In the genomic region with DNA sequence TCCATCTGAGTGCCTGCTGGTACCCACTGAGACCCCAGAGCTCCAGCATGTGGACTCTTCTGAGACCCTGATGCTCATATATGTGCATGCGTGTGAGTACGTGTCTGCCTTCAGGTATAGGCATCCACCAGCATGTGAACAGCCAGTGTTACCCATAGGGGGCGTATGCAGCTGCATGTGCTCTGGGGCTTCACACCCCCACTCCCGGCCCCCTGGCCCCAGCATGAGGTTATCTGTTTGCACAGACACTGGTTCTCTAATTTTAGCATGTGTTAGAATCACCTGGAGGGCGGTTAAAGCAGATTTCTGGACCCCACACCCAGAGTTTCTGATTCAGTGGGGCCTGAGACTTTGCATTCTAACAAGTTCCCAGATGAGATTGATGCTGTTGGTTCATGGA, we compare ENCODE assay signal across 1 cellular context.
TF ChIP-seq lines count a peak whose summit lies in the region.

No MANE protein-coding gene starts in this region.

TF ChIP-seq in K562, 482 proteins besides CTCF, POLR2A, EP300 and RAD21 (continued from another document and continues in another):
- TF ChIP-seq, protein P1, sequence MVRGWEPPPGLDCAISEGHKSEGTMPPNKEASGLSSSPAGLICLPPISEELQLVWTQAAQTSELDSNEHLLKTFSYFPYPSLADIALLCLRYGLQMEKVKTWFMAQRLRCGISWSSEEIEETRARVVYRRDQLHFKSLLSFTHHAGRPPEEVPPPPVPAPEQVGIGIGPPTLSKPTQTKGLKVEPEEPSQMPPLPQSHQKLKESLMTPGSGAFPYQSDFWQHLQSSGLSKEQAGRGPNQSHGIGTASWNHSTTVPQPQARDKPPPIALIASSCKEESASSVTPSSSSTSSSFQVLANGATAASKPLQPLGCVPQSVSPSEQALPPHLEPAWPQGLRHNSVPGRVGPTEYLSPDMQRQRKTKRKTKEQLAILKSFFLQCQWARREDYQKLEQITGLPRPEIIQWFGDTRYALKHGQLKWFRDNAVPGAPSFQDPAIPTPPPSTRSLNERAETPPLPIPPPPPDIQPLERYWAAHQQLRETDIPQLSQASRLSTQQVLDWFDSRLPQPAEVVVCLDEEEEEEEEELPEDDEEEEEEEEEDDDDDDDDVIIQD (CRISPR knock-in tag; IDR thresholded peaks at IDR 0.05): no peak
- no peak for TF ChIP-seq MAFF (IDR thresholded peaks at IDR 0.05; ENCODE audit: low read length)
- TF ChIP-seq BRF1 (IDR thresholded peaks at IDR 0.05; ENCODE audit: borderline replicate concordance, extremely low read depth, insufficient read length): no peak
- TF ChIP-seq PTBP1 (IDR thresholded peaks at IDR 0.05; ENCODE audit: low read depth, low read length): no peak
- no peak for TF ChIP-seq CBX2 (IDR thresholded peaks at IDR 0.05; ENCODE audit: insufficient read depth, low read length, poor library complexity, severe bottlenecking)
- TF ChIP-seq ZNF224 (CRISPR knock-in tag; IDR thresholded peaks at IDR 0.05): no peak
- TF ChIP-seq PHB2 (IDR thresholded peaks at IDR 0.05; ENCODE audit: low read depth): no peak
- TF ChIP-seq EGR1 (conservative IDR thresholded peaks at IDR 0.05): peak; percentile 69
- TF ChIP-seq CC2D1A (IDR thresholded peaks at IDR 0.05): peak; percentile 29; the same call in 1 of the 2 replicates
- no peak for TF ChIP-seq TEAD2 (tag; IDR thresholded peaks at IDR 0.05)
- no peak for TF ChIP-seq LARP7 (IDR thresholded peaks at IDR 0.05)
- peak in 1 of 2 experiments; percentile 52; a peak in 1 of 4 replicates for TF ChIP-seq HDAC1 (IDR thresholded peaks at IDR 0.05)
- no peak for TF ChIP-seq HCFC1 (IDR thresholded peaks at IDR 0.05; ENCODE audit: low read depth, low read length)
- TF ChIP-seq, protein P2, sequence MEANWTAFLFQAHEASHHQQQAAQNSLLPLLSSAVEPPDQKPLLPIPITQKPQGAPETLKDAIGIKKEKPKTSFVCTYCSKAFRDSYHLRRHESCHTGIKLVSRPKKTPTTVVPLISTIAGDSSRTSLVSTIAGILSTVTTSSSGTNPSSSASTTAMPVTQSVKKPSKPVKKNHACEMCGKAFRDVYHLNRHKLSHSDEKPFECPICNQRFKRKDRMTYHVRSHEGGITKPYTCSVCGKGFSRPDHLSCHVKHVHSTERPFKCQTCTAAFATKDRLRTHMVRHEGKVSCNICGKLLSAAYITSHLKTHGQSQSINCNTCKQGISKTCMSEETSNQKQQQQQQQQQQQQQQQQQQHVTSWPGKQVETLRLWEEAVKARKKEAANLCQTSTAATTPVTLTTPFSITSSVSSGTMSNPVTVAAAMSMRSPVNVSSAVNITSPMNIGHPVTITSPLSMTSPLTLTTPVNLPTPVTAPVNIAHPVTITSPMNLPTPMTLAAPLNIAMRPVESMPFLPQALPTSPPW (CRISPR knock-in tag; IDR thresholded peaks at IDR 0.05): peak; percentile 70
- no peak for TF ChIP-seq DIDO1 (tag; IDR thresholded peaks at IDR 0.05; ENCODE audit: low read depth)
- TF ChIP-seq, protein P3, sequence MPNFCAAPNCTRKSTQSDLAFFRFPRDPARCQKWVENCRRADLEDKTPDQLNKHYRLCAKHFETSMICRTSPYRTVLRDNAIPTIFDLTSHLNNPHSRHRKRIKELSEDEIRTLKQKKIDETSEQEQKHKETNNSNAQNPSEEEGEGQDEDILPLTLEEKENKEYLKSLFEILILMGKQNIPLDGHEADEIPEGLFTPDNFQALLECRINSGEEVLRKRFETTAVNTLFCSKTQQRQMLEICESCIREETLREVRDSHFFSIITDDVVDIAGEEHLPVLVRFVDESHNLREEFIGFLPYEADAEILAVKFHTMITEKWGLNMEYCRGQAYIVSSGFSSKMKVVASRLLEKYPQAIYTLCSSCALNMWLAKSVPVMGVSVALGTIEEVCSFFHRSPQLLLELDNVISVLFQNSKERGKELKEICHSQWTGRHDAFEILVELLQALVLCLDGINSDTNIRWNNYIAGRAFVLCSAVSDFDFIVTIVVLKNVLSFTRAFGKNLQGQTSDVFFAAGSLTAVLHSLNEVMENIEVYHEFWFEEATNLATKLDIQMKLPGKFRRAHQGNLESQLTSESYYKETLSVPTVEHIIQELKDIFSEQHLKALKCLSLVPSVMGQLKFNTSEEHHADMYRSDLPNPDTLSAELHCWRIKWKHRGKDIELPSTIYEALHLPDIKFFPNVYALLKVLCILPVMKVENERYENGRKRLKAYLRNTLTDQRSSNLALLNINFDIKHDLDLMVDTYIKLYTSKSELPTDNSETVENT (CRISPR knock-in tag; IDR thresholded peaks at IDR 0.05): no peak
- no peak for TF ChIP-seq RBM25 (IDR thresholded peaks at IDR 0.05; ENCODE audit: low read depth, low read length, severe bottlenecking)
- TF ChIP-seq, protein P4, sequence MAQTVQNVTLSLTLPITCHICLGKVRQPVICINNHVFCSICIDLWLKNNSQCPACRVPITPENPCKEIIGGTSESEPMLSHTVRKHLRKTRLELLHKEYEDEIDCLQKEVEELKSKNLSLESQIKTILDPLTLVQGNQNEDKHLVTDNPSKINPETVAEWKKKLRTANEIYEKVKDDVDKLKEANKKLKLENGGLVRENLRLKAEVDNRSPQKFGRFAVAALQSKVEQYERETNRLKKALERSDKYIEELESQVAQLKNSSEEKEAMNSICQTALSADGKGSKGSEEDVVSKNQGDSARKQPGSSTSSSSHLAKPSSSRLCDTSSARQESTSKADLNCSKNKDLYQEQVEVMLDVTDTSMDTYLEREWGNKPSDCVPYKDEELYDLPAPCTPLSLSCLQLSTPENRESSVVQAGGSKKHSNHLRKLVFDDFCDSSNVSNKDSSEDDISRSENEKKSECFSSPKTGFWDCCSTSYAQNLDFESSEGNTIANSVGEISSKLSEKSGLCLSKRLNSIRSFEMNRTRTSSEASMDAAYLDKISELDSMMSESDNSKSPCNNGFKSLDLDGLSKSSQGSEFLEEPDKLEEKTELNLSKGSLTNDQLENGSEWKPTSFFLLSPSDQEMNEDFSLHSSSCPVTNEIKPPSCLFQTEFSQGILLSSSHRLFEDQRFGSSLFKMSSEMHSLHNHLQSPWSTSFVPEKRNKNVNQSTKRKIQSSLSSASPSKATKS (CRISPR knock-in tag; IDR thresholded peaks at IDR 0.05): no peak
- TF ChIP-seq ELF4 (CRISPR knock-in tag; IDR thresholded peaks at IDR 0.05): no peak
- TF ChIP-seq STAG1 (CRISPR knock-in tag; IDR thresholded peaks at IDR 0.05; ENCODE audit: borderline replicate concordance): no peak
- TF ChIP-seq, protein P5, sequence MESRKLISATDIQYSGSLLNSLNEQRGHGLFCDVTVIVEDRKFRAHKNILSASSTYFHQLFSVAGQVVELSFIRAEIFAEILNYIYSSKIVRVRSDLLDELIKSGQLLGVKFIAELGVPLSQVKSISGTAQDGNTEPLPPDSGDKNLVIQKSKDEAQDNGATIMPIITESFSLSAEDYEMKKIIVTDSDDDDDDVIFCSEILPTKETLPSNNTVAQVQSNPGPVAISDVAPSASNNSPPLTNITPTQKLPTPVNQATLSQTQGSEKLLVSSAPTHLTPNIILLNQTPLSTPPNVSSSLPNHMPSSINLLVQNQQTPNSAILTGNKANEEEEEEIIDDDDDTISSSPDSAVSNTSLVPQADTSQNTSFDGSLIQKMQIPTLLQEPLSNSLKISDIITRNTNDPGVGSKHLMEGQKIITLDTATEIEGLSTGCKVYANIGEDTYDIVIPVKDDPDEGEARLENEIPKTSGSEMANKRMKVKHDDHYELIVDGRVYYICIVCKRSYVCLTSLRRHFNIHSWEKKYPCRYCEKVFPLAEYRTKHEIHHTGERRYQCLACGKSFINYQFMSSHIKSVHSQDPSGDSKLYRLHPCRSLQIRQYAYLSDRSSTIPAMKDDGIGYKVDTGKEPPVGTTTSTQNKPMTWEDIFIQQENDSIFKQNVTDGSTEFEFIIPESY (CRISPR knock-in tag; IDR thresholded peaks at IDR 0.05): no peak
- TF ChIP-seq ZSCAN32 (CRISPR knock-in tag; IDR thresholded peaks at IDR 0.05): no peak
- TF ChIP-seq ZNF347 (CRISPR knock-in tag; IDR thresholded peaks at IDR 0.05; ENCODE audit: low read depth): no peak
- no peak for TF ChIP-seq ZNF41 (CRISPR knock-in tag; conservative IDR thresholded peaks at IDR 0.05)
- TF ChIP-seq POU5F1 (IDR thresholded peaks at IDR 0.05; ENCODE audit: borderline replicate concordance, low read depth, low read length, partially characterized antibody): no peak
- TF ChIP-seq GABPB1 (CRISPR knock-in tag; IDR thresholded peaks at IDR 0.05): no peak
- TF ChIP-seq HNRNPLL (IDR thresholded peaks at IDR 0.05; ENCODE audit: low read depth, low read length, poor library complexity, severe bottlenecking): no peak
- TF ChIP-seq ZNF583 (CRISPR knock-in tag; IDR thresholded peaks at IDR 0.05): no peak
- no peak for TF ChIP-seq ZNF75A (CRISPR knock-in tag; IDR thresholded peaks at IDR 0.05)
- TF ChIP-seq MBD2 (IDR thresholded peaks at IDR 0.05; ENCODE audit: borderline replicate concordance, low read depth): no peak
- no peak for TF ChIP-seq SAFB (IDR thresholded peaks at IDR 0.05; ENCODE audit: borderline replicate concordance, low read depth, low read length)
- TF ChIP-seq SRSF7 (optimal IDR thresholded peaks at IDR 0.05; ENCODE audit: low read depth, low read length): no peak
- TF ChIP-seq, protein P6, sequence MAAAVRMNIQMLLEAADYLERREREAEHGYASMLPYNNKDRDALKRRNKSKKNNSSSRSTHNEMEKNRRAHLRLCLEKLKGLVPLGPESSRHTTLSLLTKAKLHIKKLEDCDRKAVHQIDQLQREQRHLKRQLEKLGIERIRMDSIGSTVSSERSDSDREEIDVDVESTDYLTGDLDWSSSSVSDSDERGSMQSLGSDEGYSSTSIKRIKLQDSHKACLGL (CRISPR knock-in tag; IDR thresholded peaks at IDR 0.05; ENCODE audit: borderline replicate concordance, poor library complexity, severe bottlenecking): no peak
- no peak for TF ChIP-seq NONO (IDR thresholded peaks at IDR 0.05; ENCODE audit: low read depth in 2 of 2, low read length in 1 of 2)
- TF ChIP-seq, protein P7, sequence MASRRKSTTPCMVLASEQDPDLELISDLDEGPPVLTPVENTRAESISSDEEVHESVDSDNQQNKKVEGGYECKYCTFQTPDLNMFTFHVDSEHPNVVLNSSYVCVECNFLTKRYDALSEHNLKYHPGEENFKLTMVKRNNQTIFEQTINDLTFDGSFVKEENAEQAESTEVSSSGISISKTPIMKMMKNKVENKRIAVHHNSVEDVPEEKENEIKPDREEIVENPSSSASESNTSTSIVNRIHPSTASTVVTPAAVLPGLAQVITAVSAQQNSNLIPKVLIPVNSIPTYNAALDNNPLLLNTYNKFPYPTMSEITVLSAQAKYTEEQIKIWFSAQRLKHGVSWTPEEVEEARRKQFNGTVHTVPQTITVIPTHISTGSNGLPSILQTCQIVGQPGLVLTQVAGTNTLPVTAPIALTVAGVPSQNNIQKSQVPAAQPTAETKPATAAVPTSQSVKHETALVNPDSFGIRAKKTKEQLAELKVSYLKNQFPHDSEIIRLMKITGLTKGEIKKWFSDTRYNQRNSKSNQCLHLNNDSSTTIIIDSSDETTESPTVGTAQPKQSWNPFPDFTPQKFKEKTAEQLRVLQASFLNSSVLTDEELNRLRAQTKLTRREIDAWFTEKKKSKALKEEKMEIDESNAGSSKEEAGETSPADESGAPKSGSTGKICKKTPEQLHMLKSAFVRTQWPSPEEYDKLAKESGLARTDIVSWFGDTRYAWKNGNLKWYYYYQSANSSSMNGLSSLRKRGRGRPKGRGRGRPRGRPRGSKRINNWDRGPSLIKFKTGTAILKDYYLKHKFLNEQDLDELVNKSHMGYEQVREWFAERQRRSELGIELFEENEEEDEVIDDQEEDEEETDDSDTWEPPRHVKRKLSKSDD (conservative IDR thresholded peaks at IDR 0.05; ENCODE audit: low read length): no peak
- no peak for TF ChIP-seq ZNF408 (CRISPR knock-in tag; IDR thresholded peaks at IDR 0.05; ENCODE audit: low read depth)
- TF ChIP-seq ZNF695 (CRISPR knock-in tag; IDR thresholded peaks at IDR 0.05): no peak
- TF ChIP-seq ZKSCAN3 (CRISPR knock-in tag; IDR thresholded peaks at IDR 0.05): no peak
- TF ChIP-seq, protein P8, sequence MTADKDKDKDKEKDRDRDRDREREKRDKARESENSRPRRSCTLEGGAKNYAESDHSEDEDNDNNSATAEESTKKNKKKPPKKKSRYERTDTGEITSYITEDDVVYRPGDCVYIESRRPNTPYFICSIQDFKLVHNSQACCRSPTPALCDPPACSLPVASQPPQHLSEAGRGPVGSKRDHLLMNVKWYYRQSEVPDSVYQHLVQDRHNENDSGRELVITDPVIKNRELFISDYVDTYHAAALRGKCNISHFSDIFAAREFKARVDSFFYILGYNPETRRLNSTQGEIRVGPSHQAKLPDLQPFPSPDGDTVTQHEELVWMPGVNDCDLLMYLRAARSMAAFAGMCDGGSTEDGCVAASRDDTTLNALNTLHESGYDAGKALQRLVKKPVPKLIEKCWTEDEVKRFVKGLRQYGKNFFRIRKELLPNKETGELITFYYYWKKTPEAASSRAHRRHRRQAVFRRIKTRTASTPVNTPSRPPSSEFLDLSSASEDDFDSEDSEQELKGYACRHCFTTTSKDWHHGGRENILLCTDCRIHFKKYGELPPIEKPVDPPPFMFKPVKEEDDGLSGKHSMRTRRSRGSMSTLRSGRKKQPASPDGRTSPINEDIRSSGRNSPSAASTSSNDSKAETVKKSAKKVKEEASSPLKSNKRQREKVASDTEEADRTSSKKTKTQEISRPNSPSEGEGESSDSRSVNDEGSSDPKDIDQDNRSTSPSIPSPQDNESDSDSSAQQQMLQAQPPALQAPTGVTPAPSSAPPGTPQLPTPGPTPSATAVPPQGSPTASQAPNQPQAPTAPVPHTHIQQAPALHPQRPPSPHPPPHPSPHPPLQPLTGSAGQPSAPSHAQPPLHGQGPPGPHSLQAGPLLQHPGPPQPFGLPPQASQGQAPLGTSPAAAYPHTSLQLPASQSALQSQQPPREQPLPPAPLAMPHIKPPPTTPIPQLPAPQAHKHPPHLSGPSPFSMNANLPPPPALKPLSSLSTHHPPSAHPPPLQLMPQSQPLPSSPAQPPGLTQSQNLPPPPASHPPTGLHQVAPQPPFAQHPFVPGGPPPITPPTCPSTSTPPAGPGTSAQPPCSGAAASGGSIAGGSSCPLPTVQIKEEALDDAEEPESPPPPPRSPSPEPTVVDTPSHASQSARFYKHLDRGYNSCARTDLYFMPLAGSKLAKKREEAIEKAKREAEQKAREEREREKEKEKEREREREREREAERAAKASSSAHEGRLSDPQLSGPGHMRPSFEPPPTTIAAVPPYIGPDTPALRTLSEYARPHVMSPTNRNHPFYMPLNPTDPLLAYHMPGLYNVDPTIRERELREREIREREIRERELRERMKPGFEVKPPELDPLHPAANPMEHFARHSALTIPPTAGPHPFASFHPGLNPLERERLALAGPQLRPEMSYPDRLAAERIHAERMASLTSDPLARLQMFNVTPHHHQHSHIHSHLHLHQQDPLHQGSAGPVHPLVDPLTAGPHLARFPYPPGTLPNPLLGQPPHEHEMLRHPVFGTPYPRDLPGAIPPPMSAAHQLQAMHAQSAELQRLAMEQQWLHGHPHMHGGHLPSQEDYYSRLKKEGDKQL (CRISPR knock-in tag; IDR thresholded peaks at IDR 0.05; ENCODE audit: borderline replicate concordance): no peak
- no peak for TF ChIP-seq ZBED1 (IDR thresholded peaks at IDR 0.05)
- TF ChIP-seq EZH2 (IDR thresholded peaks at IDR 0.05; ENCODE audit: borderline replicate concordance, low read depth, low read length): no peak
- TF ChIP-seq ZFPM2 (CRISPR knock-in tag; IDR thresholded peaks at IDR 0.05): no peak
- no peak for TF ChIP-seq ZNF24 (IDR thresholded peaks at IDR 0.05)
